In the genomic region with DNA sequence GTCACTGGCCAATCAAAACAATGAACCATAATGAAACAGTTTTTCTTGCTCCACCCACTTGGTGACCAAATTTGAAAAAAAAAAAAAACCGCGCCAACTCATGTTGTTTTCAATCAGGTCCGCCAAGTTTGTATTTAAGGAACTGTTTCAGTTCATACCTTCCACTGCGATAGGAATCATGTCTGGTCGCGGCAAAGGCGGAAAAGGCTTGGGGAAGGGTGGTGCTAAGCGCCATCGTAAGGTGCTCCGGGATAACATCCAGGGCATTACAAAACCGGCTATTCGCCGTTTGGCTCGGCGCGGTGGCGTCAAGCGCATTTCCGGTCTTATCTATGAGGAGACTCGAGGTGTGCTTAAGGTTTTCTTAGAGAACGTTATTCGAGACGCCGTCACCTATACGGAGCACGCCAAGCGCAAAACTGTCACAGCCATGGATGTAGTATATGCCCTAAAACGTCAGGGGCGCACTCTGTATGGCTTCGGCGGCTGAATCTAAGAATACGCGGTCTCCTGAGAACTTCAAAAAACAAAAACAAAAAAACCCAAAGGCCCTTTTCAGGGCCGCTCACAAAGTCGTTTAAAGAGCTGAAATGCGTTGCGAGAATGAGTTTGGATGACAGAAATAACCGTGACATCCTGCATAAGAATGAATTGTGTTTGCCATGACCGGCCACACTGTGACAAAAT, we compare ENCODE assay signal across 1 cellular context.
TF ChIP-seq lines count a peak whose summit lies in the region.

No MANE protein-coding gene starts in this region.

TF ChIP-seq in K562, 482 proteins besides CTCF, POLR2A, EP300 and RAD21 (continued from another document and continues in another):
- no peak; the same call in 1 of the 2 replicates for TF ChIP-seq EGR1 (conservative IDR thresholded peaks at IDR 0.05)
- TF ChIP-seq MEIS2 (IDR thresholded peaks at IDR 0.05; ENCODE audit: partially characterized antibody): no peak
- TF ChIP-seq NFIX (CRISPR knock-in tag; IDR thresholded peaks at IDR 0.05; ENCODE audit: low read depth): no peak
- peak; percentile 96 for TF ChIP-seq PHB (CRISPR knock-in tag; IDR thresholded peaks at IDR 0.05)
- peak; percentile 61; the same call in 1 of the 2 replicates for TF ChIP-seq ZFP30 (CRISPR knock-in tag; IDR thresholded peaks at IDR 0.05; ENCODE audit: borderline replicate concordance)
- 0 out of 2 replicates have a peak, but pooled peaks have one; percentile 15 for TF ChIP-seq ZNF316 (IDR thresholded peaks at IDR 0.05)
- TF ChIP-seq, protein P1, sequence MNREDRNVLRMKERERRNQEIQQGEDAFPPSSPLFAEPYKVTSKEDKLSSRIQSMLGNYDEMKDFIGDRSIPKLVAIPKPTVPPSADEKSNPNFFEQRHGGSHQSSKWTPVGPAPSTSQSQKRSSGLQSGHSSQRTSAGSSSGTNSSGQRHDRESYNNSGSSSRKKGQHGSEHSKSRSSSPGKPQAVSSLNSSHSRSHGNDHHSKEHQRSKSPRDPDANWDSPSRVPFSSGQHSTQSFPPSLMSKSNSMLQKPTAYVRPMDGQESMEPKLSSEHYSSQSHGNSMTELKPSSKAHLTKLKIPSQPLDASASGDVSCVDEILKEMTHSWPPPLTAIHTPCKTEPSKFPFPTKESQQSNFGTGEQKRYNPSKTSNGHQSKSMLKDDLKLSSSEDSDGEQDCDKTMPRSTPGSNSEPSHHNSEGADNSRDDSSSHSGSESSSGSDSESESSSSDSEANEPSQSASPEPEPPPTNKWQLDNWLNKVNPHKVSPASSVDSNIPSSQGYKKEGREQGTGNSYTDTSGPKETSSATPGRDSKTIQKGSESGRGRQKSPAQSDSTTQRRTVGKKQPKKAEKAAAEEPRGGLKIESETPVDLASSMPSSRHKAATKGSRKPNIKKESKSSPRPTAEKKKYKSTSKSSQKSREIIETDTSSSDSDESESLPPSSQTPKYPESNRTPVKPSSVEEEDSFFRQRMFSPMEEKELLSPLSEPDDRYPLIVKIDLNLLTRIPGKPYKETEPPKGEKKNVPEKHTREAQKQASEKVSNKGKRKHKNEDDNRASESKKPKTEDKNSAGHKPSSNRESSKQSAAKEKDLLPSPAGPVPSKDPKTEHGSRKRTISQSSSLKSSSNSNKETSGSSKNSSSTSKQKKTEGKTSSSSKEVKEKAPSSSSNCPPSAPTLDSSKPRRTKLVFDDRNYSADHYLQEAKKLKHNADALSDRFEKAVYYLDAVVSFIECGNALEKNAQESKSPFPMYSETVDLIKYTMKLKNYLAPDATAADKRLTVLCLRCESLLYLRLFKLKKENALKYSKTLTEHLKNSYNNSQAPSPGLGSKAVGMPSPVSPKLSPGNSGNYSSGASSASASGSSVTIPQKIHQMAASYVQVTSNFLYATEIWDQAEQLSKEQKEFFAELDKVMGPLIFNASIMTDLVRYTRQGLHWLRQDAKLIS (CRISPR knock-in tag; IDR thresholded peaks at IDR 0.05): peak; percentile 100
- TF ChIP-seq SMARCB1 (IDR thresholded peaks at IDR 0.05; ENCODE audit: insufficient read length, low read depth): no peak
- no peak for TF ChIP-seq ZNF398 (CRISPR knock-in tag; IDR thresholded peaks at IDR 0.05)
- peak; percentile 11 for TF ChIP-seq CHD7 (IDR thresholded peaks at IDR 0.05; ENCODE audit: low read depth, low read length)
- TF ChIP-seq, protein P2, sequence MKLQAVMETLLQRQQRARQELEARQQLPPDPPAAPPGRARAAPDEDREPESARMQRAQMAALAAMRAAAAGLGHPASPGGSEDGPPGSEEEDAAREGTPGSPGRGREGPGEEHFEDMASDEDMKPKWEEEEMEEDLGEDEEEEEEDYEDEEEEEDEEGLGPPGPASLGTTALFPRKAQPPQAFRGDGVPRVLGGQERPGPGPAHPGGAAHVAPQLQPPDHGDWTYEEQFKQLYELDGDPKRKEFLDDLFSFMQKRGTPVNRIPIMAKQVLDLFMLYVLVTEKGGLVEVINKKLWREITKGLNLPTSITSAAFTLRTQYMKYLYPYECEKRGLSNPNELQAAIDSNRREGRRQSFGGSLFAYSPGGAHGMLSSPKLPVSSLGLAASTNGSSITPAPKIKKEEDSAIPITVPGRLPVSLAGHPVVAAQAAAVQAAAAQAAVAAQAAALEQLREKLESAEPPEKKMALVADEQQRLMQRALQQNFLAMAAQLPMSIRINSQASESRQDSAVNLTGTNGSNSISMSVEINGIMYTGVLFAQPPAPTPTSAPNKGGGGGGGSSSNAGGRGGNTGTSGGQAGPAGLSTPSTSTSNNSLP (IDR thresholded peaks at IDR 0.05; ENCODE audit: borderline replicate concordance, low read depth, low read length): peak; percentile 69
- TF ChIP-seq ZNF644 (tag; IDR thresholded peaks at IDR 0.05; ENCODE audit: low read depth): no peak
- peak; percentile 53 for TF ChIP-seq GATAD2B (IDR thresholded peaks at IDR 0.05; ENCODE audit: borderline replicate concordance)
- TF ChIP-seq TAF15 (IDR thresholded peaks at IDR 0.05; ENCODE audit: low read depth, low read length): peak; percentile 90
- peak; percentile 67 to 77; a peak in 1 of 4 replicates for TF ChIP-seq SRF (CRISPR knock-in tag; IDR thresholded peaks at IDR 0.05)
- peak; percentile 25; the same call in 1 of the 2 replicates for TF ChIP-seq ATF3 (IDR thresholded peaks at IDR 0.05)
- peak; percentile 90 for TF ChIP-seq ATF3 (CRISPR knock-in tag; conservative IDR thresholded peaks at IDR 0.05)
- TF ChIP-seq ZNF717 (CRISPR knock-in tag; IDR thresholded peaks at IDR 0.05): 0 out of 2 replicates have a peak, but pooled peaks have one; percentile 87
- no peak; the same call in 1 of the 2 replicates for TF ChIP-seq TFE3 (CRISPR knock-in tag; IDR thresholded peaks at IDR 0.05)
- TF ChIP-seq BRCA1 (IDR thresholded peaks at IDR 0.05): no peak
- no peak for TF ChIP-seq BRCA1 (CRISPR knock-in tag; IDR thresholded peaks at IDR 0.05)
- TF ChIP-seq PCBP1 (IDR thresholded peaks at IDR 0.05; ENCODE audit: low read depth, low read length, poor library complexity, severe bottlenecking): no peak
- TF ChIP-seq, protein P3, sequence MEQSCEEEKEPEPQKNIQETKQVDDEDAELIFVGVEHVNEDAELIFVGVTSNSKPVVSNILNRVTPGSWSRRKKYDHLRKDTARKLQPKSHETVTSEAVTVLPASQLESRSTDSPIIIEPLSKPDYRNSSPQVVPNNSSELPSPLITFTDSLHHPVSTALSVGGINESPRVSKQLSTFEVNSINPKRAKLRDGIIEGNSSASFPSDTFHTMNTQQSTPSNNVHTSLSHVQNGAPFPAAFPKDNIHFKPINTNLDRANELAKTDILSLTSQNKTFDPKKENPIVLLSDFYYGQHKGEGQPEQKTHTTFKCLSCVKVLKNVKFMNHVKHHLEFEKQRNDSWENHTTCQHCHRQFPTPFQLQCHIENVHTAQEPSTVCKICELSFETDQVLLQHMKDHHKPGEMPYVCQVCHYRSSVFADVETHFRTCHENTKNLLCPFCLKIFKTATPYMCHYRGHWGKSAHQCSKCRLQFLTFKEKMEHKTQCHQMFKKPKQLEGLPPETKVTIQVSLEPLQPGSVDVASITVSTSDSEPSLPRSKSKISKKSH (CRISPR knock-in tag; IDR thresholded peaks at IDR 0.05): no peak
- TF ChIP-seq SMAD4 (CRISPR knock-in tag; conservative IDR thresholded peaks at IDR 0.05): peak; percentile 94
- peak; percentile 29; the same call in 1 of the 2 replicates for TF ChIP-seq RAD51 (IDR thresholded peaks at IDR 0.05; ENCODE audit: borderline replicate concordance, low read depth)
- no peak; the same call in 1 of the 2 replicates for TF ChIP-seq STAG1 (CRISPR knock-in tag; IDR thresholded peaks at IDR 0.05; ENCODE audit: borderline replicate concordance)
